12 cellular contexts compared by ENCODE assay signal in the genomic region with DNA sequence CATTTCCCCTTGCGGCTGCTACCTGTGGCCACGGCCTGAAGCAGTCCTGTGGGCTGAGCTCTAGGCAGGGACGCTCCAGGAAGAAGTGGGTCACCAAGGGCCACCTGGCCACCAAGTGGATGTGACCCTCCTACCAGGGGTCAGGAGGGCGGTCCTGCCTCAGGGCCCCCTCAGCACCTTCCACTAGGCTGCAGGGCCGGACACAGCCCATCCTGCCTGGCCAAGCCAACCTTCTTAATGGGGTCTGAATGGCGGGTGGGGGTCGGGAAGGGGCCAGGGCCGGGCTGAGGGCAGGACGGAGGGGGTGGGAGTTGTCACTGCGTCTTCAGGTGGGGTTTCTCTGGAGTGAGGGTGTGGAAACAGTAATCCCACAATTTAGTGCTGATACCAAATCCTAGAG. TPM values are rescaled to one million over a fixed set of nuclear protein-coding genes. Genes with fewer than 3 reads are reported as not detected.
DNase-seq lines count a peak whose midpoint lies in the region; ATAC-seq and TF ChIP-seq lines count a peak whose summit lies in the region.
"Had no signal": no experiment of that assay in that cellular context is flagged by ENCODE, and none has a peak within 500 bp of the region (broad histone marks: within the 10 kb centered on the region; RNA-seq: fewer than 3 reads in every experiment).

No MANE protein-coding gene starts in this region.

- ATAC-seq in HG02588 (IDR thresholded peaks at IDR 0.05; ENCODE audit: unreplicated experiment) = no peak

- H3K4me1 ChIP-seq in spleen = peaks cover 0 to 10% (median 4%) of the 10 kb centered on the region in 6 donors
- H3K4me1 ChIP-seq: Caco-2 had no signal

- intact Hi-C loops in spleen (cut with DNase I; ENCODE audit: low total_unique reads) = no loop called here

- H3K36me3 ChIP-seq in spleen = no peaks in the 10 kb centered on the region
- H3K36me3 ChIP-seq: BLaER1 treated with 17β-estradiol and CSF1 and Interleukin-3, amounts not matched to agents 10 nM and 100 nM; HAP-1 had no signal

- no peak for TF ChIP-seq CTCF in spleen (IDR thresholded peaks at IDR 0.05 in 8 of 11, conservative IDR thresholded peaks at IDR 0.05 in 3 of 11)

- H3K9me3 ChIP-seq in spleen = no peaks in the 10 kb centered on the region
- H3K9me3 ChIP-seq: BLaER1 treated with 17β-estradiol and CSF1 and Interleukin-3, amounts not matched to agents 10 nM and 100 nM; Caco-2; HAP-1 had no signal

- WGBS in spleen, 5 donors = 82 to 92% (median 83%) methylated on average over 7 to 10 of the region's 10 CpGs

- DNase-seq in AG20443 (ENCODE audit: low spot score) = peak; percentile 4
- no peak for DNase-seq in caudate nucleus (lab: John Stamatoyannopoulos, UW)
- peak; percentile 2 for DNase-seq in iPS-NIHi11 (ENCODE audit: low spot score)
- peak; percentile 69 for DNase-seq in spleen
- no peak for DNase-seq in NCI-H1048 (lab: John Stamatoyannopoulos, UW)
- DNase-seq in glomerular visceral epithelial cell (ENCODE audit: extremely low spot score) = no peak
- DNase-seq in NCI-H2227 (lab: John Stamatoyannopoulos, UW; ENCODE audit: unreplicated experiment) = no peak
- DNase-seq: Caco-2; CD4-positive, alpha-beta T cell had no signal

- no peak for TF ChIP-seq POLR2A in spleen (IDR thresholded peaks at IDR 0.05)

- H3K27ac ChIP-seq in caudate nucleus (ENCODE audit: low read depth, low read length) (peak overlapping the region; percentile 41), spleen (no peak overlapping the region)
- H3K27ac ChIP-seq: BLaER1 treated with 17β-estradiol and CSF1 and Interleukin-3, amounts not matched to agents 10 nM and 100 nM had no signal

- H3K27me3 ChIP-seq in spleen (replicated peaks in 1 of 7) = no peaks in the 10 kb centered on the region
- H3K27me3 ChIP-seq: BLaER1 treated with 17β-estradiol and CSF1 and Interleukin-3, amounts not matched to agents 10 nM and 100 nM had no signal

- no peak overlapping the region for H3K4me3 ChIP-seq in spleen
- H3K4me3 ChIP-seq: BLaER1 treated with 17β-estradiol and CSF1 and Interleukin-3, amounts not matched to agents 10 nM and 100 nM; HAP-1 had no signal

RNA-seq across cellular contexts. Expression of a gene that starts 13.2 kb away (rescaled TPM):
- 10 to 100 TPM; 45.1 to 69.6 (median 52.7) TPM for total RNA-seq in spleen
- 10 to 100 TPM; 21.4 to 39.0 (median 32.1) TPM for polyA plus RNA-seq in spleen

RNA-seq across cellular contexts. Expression of a gene that starts 47.2 kb away (rescaled TPM):
- total RNA-seq in spleen = 10 to 100 TPM; 20.3 to 40.6 (median 32.5) TPM
- 10 to 100 TPM in 1 of 3 donors, 1 to 10 TPM in 2; 4.6 to 10.4 (median 5.1) TPM for polyA plus RNA-seq in spleen

Comparison
In these comparisons a context has a peak if more than half of its experiments do, and no peak if none do; other contexts are left out.
1. DNase-seq: peak in AG20443 (single experiment), iPS-NIHi11 (single experiment) and spleen (single experiment); none in caudate nucleus (0 of 61), NCI-H1048 (single experiment), glomerular visceral epithelial cell (single experiment) and NCI-H2227 (single experiment).